Comparison of ENCODE assay signal across 1 cellular context in the genomic region with DNA sequence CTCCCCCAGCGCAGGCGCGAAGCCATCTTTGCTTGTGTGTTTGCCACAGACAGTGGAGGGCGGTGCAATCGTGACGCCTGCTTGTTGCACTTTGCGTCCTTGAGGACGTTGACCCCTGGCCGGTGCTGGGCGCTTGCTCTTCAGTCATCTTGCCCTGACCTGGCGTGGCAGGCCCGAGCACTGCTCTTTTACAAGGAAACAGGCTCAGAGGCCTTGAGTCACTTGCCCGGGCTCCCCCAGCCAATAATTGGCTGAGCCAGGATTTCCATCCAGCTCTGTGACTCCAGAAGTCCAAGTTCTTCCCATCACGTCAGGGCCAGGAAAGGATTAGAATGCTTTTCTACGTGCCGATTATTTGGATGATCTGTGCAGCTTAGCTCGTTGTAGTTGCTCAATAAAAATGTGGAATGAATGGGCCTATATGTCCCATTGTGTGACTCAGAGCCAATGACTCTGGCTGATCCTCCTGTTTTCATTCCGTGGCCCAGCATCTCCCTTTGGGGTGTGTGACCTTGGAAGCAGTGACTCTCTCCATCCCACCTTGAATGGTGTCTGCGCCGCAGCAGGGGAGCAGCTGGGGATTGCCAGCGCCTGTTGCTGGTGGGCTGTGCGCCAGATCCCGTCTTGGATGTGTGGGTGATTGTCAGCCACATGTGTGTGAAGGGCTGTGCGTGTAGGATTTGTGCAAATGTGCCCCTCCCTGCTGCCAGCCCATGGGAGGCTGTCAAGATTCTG.
A peak's percentile ranks its signal among the peaks of the same experiment; 100 is the strongest.
TF ChIP-seq lines count a peak whose summit lies in the region.

No MANE protein-coding gene starts in this region.

TF ChIP-seq in HepG2, 621 proteins besides CTCF, POLR2A, EP300 and RAD21 (continued from another document and continues in another):
- TF ChIP-seq ZNF792 (CRISPR knock-in tag; IDR thresholded peaks at IDR 0.05) (peak; percentile 82; the same call in 1 of the 2 replicates), EHMT2 (IDR thresholded peaks at IDR 0.05; ENCODE audit: borderline replicate concordance, low read depth, low read length) (no peak), ZNF839 (CRISPR knock-in tag; IDR thresholded peaks at IDR 0.05; ENCODE audit: borderline replicate concordance) (0 out of 2 replicates have a peak, but pooled peaks have one; percentile 61), ZNF580 (CRISPR knock-in tag; IDR thresholded peaks at IDR 0.05; ENCODE audit: borderline replicate concordance, low read depth) (no peak), ZBTB34 (CRISPR knock-in tag; IDR thresholded peaks at IDR 0.05) (peak; percentile 47; the same call in 1 of the 2 replicates), KLF16 (CRISPR knock-in tag; IDR thresholded peaks at IDR 0.05) (peak in 1 of 2 experiments; percentile 77; a peak in 1 of 4 replicates), ZBTB8A (CRISPR knock-in tag; IDR thresholded peaks at IDR 0.05; ENCODE audit: borderline replicate concordance, low read depth) (peak; percentile 67; the same call in 1 of the 2 replicates), TMF1 (CRISPR knock-in tag; IDR thresholded peaks at IDR 0.05; ENCODE audit: low read depth) (no peak; the same call in 1 of the 2 replicates), KDM2A (CRISPR knock-in tag; IDR thresholded peaks at IDR 0.05; ENCODE audit: borderline replicate concordance, low read depth) (peak; percentile 74), ZNF652 (CRISPR knock-in tag; IDR thresholded peaks at IDR 0.05; ENCODE audit: borderline replicate concordance, low read depth) (peak; percentile 58), JARID2 (CRISPR knock-in tag; IDR thresholded peaks at IDR 0.05; ENCODE audit: insufficient replicate concordance) (no peak), ZGPAT (CRISPR knock-in tag; IDR thresholded peaks at IDR 0.05) (peak; percentile 93), YEATS4 (CRISPR knock-in tag; IDR thresholded peaks at IDR 0.05; ENCODE audit: borderline replicate concordance) (peak; percentile 76), ATF7 (IDR thresholded peaks at IDR 0.05) (no peak), ATF7 (CRISPR knock-in tag; IDR thresholded peaks at IDR 0.05) (peak; percentile 70; the same call in 1 of the 2 replicates), ZFP41 (CRISPR knock-in tag; IDR thresholded peaks at IDR 0.05; ENCODE audit: borderline replicate concordance) (no peak), KLF12 (CRISPR knock-in tag; IDR thresholded peaks at IDR 0.05; ENCODE audit: borderline replicate concordance) (no peak), ZSCAN25 (CRISPR knock-in tag; IDR thresholded peaks at IDR 0.05) (no peak), ZNF224 (CRISPR knock-in tag; IDR thresholded peaks at IDR 0.05) (0 out of 2 replicates have a peak, but pooled peaks have one; percentile 87), SOX6 (IDR thresholded peaks at IDR 0.05) (no peak), SOX6 (CRISPR knock-in tag; IDR thresholded peaks at IDR 0.05) (peak; percentile 93), ZNF782 (CRISPR knock-in tag; IDR thresholded peaks at IDR 0.05; ENCODE audit: borderline replicate concordance) (peak; percentile 70; the same call in 1 of the 2 replicates), YEATS2 (CRISPR knock-in tag; IDR thresholded peaks at IDR 0.05; ENCODE audit: borderline replicate concordance) (no peak; the same call in 1 of the 2 replicates), ARHGAP35 (CRISPR knock-in tag; IDR thresholded peaks at IDR 0.05; ENCODE audit: borderline replicate concordance) (0 out of 2 replicates have a peak, but pooled peaks have one; percentile 5), BRCA1 (CRISPR knock-in tag; IDR thresholded peaks at IDR 0.05) (no peak), HMGA1 (CRISPR knock-in tag; conservative IDR thresholded peaks at IDR 0.05) (no peak), CHD4 (IDR thresholded peaks at IDR 0.05; ENCODE audit: borderline replicate concordance, low read length) (peak; percentile 62; the same call in 1 of the 2 replicates), KLF6 (CRISPR knock-in tag; IDR thresholded peaks at IDR 0.05) (peak; percentile 50; the same call in 1 of the 2 replicates), RORA (CRISPR knock-in tag; IDR thresholded peaks at IDR 0.05) (no peak), ZNF225 (CRISPR knock-in tag; IDR thresholded peaks at IDR 0.05) (no peak), MIER3 (CRISPR knock-in tag; IDR thresholded peaks at IDR 0.05; ENCODE audit: borderline replicate concordance) (peak; percentile 96), ZNF383 (CRISPR knock-in tag; IDR thresholded peaks at IDR 0.05; ENCODE audit: borderline replicate concordance) (peak; percentile 85; the same call in 1 of the 2 replicates), PRPF4 (IDR thresholded peaks at IDR 0.05; ENCODE audit: low read depth, low read length, poor library complexity, severe bottlenecking) (no peak), ATF4 (CRISPR knock-in tag; IDR thresholded peaks at IDR 0.05) (no peak), SOX13 (IDR thresholded peaks at IDR 0.05) (peak; percentile 16; the same call in 1 of the 2 replicates), SOX13 (CRISPR knock-in tag; conservative IDR thresholded peaks at IDR 0.05 in 1 of 2, IDR thresholded peaks at IDR 0.05 in 1 of 2) (peak in 1 of 2 experiments; percentile 89; a peak in 2 of 4 replicates), ZNF44 (CRISPR knock-in tag; IDR thresholded peaks at IDR 0.05) (no peak), MTF2 (CRISPR knock-in tag; IDR thresholded peaks at IDR 0.05; ENCODE audit: borderline replicate concordance) (no peak), DMAP1 (CRISPR knock-in tag; IDR thresholded peaks at IDR 0.05) (peak; percentile 82), ZSCAN29 (CRISPR knock-in tag; conservative IDR thresholded peaks at IDR 0.05) (0 out of 2 replicates have a peak, but pooled peaks have one; percentile 87), SRSF4 (IDR thresholded peaks at IDR 0.05; ENCODE audit: low read depth, low read length, poor library complexity, severe bottlenecking) (no peak), PAX8 (CRISPR knock-in tag; IDR thresholded peaks at IDR 0.05; ENCODE audit: borderline replicate concordance) (no peak), ZNF3 (CRISPR knock-in tag; IDR thresholded peaks at IDR 0.05) (no peak), TGIF2 (CRISPR knock-in tag; IDR thresholded peaks at IDR 0.05) (peak; percentile 68; the same call in 1 of the 2 replicates), TERF1 (CRISPR knock-in tag; IDR thresholded peaks at IDR 0.05) (no peak), ZNF484 (CRISPR knock-in tag; IDR thresholded peaks at IDR 0.05; ENCODE audit: borderline replicate concordance, low read depth) (no peak), NPAS2 (CRISPR knock-in tag; IDR thresholded peaks at IDR 0.05; ENCODE audit: borderline replicate concordance) (no peak), TOPORS (CRISPR knock-in tag; IDR thresholded peaks at IDR 0.05) (no peak), HHEX (CRISPR knock-in tag; IDR thresholded peaks at IDR 0.05) (no peak), MTA1 (CRISPR knock-in tag; IDR thresholded peaks at IDR 0.05; ENCODE audit: borderline replicate concordance) (peak; percentile 98)
- TF ChIP-seq, protein P1, sequence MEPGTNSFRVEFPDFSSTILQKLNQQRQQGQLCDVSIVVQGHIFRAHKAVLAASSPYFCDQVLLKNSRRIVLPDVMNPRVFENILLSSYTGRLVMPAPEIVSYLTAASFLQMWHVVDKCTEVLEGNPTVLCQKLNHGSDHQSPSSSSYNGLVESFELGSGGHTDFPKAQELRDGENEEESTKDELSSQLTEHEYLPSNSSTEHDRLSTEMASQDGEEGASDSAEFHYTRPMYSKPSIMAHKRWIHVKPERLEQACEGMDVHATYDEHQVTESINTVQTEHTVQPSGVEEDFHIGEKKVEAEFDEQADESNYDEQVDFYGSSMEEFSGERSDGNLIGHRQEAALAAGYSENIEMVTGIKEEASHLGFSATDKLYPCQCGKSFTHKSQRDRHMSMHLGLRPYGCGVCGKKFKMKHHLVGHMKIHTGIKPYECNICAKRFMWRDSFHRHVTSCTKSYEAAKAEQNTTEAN (CRISPR knock-in tag; conservative IDR thresholded peaks at IDR 0.05), result peak; percentile 77
- TF ChIP-seq, protein P2, sequence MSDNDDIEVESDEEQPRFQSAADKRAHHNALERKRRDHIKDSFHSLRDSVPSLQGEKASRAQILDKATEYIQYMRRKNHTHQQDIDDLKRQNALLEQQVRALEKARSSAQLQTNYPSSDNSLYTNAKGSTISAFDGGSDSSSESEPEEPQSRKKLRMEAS (IDR thresholded peaks at IDR 0.05), result peak; percentile 86
- TF ChIP-seq, protein P3, sequence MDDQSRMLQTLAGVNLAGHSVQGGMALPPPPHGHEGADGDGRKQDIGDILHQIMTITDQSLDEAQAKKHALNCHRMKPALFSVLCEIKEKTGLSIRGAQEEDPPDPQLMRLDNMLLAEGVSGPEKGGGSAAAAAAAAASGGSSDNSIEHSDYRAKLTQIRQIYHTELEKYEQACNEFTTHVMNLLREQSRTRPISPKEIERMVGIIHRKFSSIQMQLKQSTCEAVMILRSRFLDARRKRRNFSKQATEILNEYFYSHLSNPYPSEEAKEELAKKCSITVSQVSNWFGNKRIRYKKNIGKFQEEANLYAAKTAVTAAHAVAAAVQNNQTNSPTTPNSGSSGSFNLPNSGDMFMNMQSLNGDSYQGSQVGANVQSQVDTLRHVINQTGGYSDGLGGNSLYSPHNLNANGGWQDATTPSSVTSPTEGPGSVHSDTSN (CRISPR knock-in tag; IDR thresholded peaks at IDR 0.05; ENCODE audit: borderline replicate concordance), result no peak
- TF ChIP-seq, protein P4, sequence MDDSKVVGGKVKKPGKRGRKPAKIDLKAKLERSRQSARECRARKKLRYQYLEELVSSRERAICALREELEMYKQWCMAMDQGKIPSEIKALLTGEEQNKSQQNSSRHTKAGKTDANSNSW (CRISPR knock-in tag; IDR thresholded peaks at IDR 0.05; ENCODE audit: borderline replicate concordance), result no peak
